34 cellular contexts compared by ENCODE assay signal in the genomic region with DNA sequence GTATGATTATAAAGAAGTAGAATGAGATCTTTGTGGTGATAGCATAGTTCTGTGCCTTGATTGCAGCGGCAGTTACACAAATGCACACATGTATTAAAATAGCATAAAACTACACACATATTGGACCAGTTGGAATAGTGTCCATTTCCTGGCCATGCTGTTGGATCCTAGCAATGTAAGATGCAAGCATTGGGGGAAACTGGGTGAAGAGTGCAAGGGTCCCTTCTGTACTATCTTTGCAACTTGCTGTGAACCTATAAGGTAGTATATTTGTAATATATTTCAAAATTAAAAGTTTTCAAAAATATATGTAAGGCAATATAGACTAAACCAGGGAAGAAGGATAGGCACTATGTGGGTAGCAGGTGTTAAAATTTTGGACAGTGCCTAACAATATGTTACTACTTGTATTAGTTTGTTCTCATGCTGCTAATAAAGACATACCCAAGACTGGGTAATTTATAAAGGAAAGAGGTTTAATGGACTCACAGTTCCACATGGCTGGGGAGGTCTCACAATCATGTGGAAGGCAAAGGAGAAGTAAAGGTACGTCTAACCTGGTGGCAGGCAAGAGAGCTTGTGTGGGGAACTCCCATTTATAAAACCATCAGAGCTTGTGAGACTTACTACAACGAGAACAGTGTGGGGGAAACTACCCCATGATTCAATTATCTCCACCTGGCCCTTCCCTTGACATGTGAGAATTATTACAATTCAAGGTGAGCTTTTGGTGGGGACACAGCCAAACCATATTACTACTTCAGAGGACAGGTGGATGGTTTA.
"Had no signal": no experiment of that assay in that cellular context is flagged by ENCODE, and none has a peak within 500 bp of the region (broad histone marks: within the 10 kb centered on the region; RNA-seq: fewer than 3 reads in every experiment).

No MANE protein-coding gene starts in this region.

- H3K27me3 ChIP-seq: adrenal gland, body of pancreas, esophagus muscularis mucosa, gastrocnemius medialis had no signal

- H3K36me3 Mint-ChIP-seq: activated CD4-positive, alpha-beta memory T cell treated with anti-CD3 and anti-CD28 coated beads for 36 hours; activated CD8-positive, alpha-beta memory T cell treated with anti-CD3 and anti-CD28 coated beads, Interleukin-2, amount 10 ng/mL, durations not matched to agents 7 days and 5 days; activated naive CD4-positive, alpha-beta T cell treated with anti-CD3 and anti-CD28 coated beads, Interleukin-2, amount 50 U/mL, for 24 hours; activated naive CD8-positive, alpha-beta T cell treated with anti-CD3 and anti-CD28 coated beads for 36 hours; WTC11 had no signal

- H3K9me3 Mint-ChIP-seq: activated naive CD4-positive, alpha-beta T cell treated with anti-CD3 and anti-CD28 coated beads, Interleukin-2, amount 50 U/mL, for 24 hours; activated T-helper 2 cell treated with anti-CD3 and anti-CD28 coated beads, Interferon-gamma antibody, Interleukin-2, Interleukin-4, amounts not matched to agents 10 μg/mL and 5 μg/mL and 100 μg/mL, durations not matched to agents 14 hours and 24 hours and 36 hours; effector memory CD8-positive, alpha-beta T cell had no signal

- H3K4me1 Mint-ChIP-seq: WTC11 had no signal

- H3K4me3 ChIP-seq: adrenal gland, body of pancreas, esophagus muscularis mucosa, gastrocnemius medialis had no signal

- H3K9me3 ChIP-seq: adrenal gland, body of pancreas, esophagus muscularis mucosa, gastrocnemius medialis had no signal

- H3K27me3 Mint-ChIP-seq: activated CD4-positive, alpha-beta memory T cell treated with anti-CD3 and anti-CD28 coated beads for 36 hours; activated naive CD4-positive, alpha-beta T cell treated with anti-CD3 and anti-CD28 coated beads, Interleukin-2, amount 50 U/mL, for 24 hours; activated naive CD8-positive, alpha-beta T cell treated with anti-CD3 and anti-CD28 coated beads for 36 hours; activated naive CD8-positive, alpha-beta T cell treated with anti-CD3 and anti-CD28 coated beads, Interleukin-2, amount 50 U/mL, for 24 hours; effector memory CD8-positive, alpha-beta T cell had no signal

- H3K4me3 Mint-ChIP-seq: activated CD4-positive, alpha-beta memory T cell treated with anti-CD3 and anti-CD28 coated beads for 36 hours; activated CD8-positive, alpha-beta memory T cell treated with anti-CD3 and anti-CD28 coated beads, Interleukin-2, amount 10 ng/mL, durations not matched to agents 7 days and 5 days; activated CD8-positive, alpha-beta T cell treated with anti-CD3 and anti-CD28 coated beads, Interleukin-2, amount 10 ng/mL, durations not matched to agents 7 days and 5 days; activated naive CD4-positive, alpha-beta T cell treated with anti-CD3 and anti-CD28 coated beads for 36 hours; activated naive CD4-positive, alpha-beta T cell treated with anti-CD3 and anti-CD28 coated beads, Interleukin-2, amount 50 U/mL, for 24 hours; activated naive CD8-positive, alpha-beta T cell treated with anti-CD3 and anti-CD28 coated beads for 36 hours; activated naive CD8-positive, alpha-beta T cell treated with anti-CD3 and anti-CD28 coated beads, Interleukin-2, amount 50 U/mL, for 24 hours; activated T-helper 1 cell treated with anti-CD3 and anti-CD28 coated beads, Interleukin-12 subunit alpha, Interleukin-12 subunit beta, Interleukin-2, Interleukin-4 antibody, amounts not matched to agents 30 ng/mL and 10 ng/mL and 1 ng/mL, durations not matched to agents 14 hours and 24 hours and 36 hours; effector memory CD8-positive, alpha-beta T cell; WTC11 had no signal

- H3K27ac ChIP-seq: adrenal gland, body of pancreas, esophagus muscularis mucosa, foreskin keratinocyte, gastrocnemius medialis, VCaP had no signal

- H3K4me1 ChIP-seq: adrenal gland, body of pancreas, esophagus muscularis mucosa, foreskin keratinocyte, gastrocnemius medialis had no signal

- H3K27ac Mint-ChIP-seq: activated CD4-positive, alpha-beta memory T cell treated with anti-CD3 and anti-CD28 coated beads for 36 hours; activated CD8-positive, alpha-beta memory T cell treated with anti-CD3 and anti-CD28 coated beads, Interleukin-2, amount 10 ng/mL, durations not matched to agents 7 days and 5 days; activated CD8-positive, alpha-beta T cell treated with anti-CD3 and anti-CD28 coated beads, Interleukin-2, amount 10 ng/mL, durations not matched to agents 7 days and 5 days; activated naive CD4-positive, alpha-beta T cell treated with anti-CD3 and anti-CD28 coated beads for 36 hours; activated naive CD4-positive, alpha-beta T cell treated with anti-CD3 and anti-CD28 coated beads, Interleukin-2, amount 50 U/mL, for 24 hours; activated naive CD8-positive, alpha-beta T cell treated with anti-CD3 and anti-CD28 coated beads for 36 hours; activated naive CD8-positive, alpha-beta T cell treated with anti-CD3 and anti-CD28 coated beads, Interleukin-2, amount 50 U/mL, for 24 hours; activated T-helper 1 cell treated with anti-CD3 and anti-CD28 coated beads, Interleukin-12 subunit alpha, Interleukin-12 subunit beta, Interleukin-2, Interleukin-4 antibody, amounts not matched to agents 30 ng/mL and 10 ng/mL and 1 ng/mL, durations not matched to agents 14 hours and 24 hours and 36 hours; activated T-helper 2 cell treated with anti-CD3 and anti-CD28 coated beads, Interferon-gamma antibody, Interleukin-2, Interleukin-4, amounts not matched to agents 10 μg/mL and 5 μg/mL and 100 μg/mL, durations not matched to agents 14 hours and 24 hours and 36 hours; effector memory CD8-positive, alpha-beta T cell; WTC11 had no signal

- ATAC-seq: activated CD4-positive, CD25-positive, alpha-beta regulatory T cell treated with anti-CD3 and anti-CD28 coated beads, Interleukin-2, amount 50 U/mL, for 24 hours; activated CD8-positive, alpha-beta memory T cell treated with anti-CD3 and anti-CD28 coated beads, Interleukin-2, amount 10 ng/mL, durations not matched to agents 7 days and 5 days; activated CD8-positive, alpha-beta T cell treated with anti-CD3 and anti-CD28 coated beads, Interleukin-2, amount 10 ng/mL, durations not matched to agents 7 days and 5 days; activated naive CD8-positive, alpha-beta T cell treated with anti-CD3 and anti-CD28 coated beads, Interleukin-2, amount 50 U/mL, for 24 hours; body of pancreas; effector memory CD8-positive, alpha-beta T cell; foreskin keratinocyte; gastrocnemius medialis; WTC11 had no signal

- H3K36me3 ChIP-seq: adrenal gland, esophagus muscularis mucosa, gastrocnemius medialis had no signal

- DNase-seq: activated CD4-positive, alpha-beta memory T cell treated with anti-CD3 and anti-CD28 coated beads for 36 hours; activated CD4-positive, alpha-beta T cell treated with anti-CD3 and anti-CD28 coated beads for 48 hours; activated CD4-positive, alpha-beta T cell treated with anti-CD3 and anti-CD28 coated beads, Interleukin-2, amount 50 U/mL, for 1 hour; activated CD8-positive, alpha-beta memory T cell treated with anti-CD3 and anti-CD28 coated beads, Interleukin-2, amount 10 ng/mL, durations not matched to agents 7 days and 5 days; activated CD8-positive, alpha-beta memory T cell treated with anti-CD3 and anti-CD28 coated beads, Interleukin-2, amount 50 U/mL, for 4 hours; activated CD8-positive, alpha-beta T cell treated with anti-CD3 and anti-CD28 coated beads, Interleukin-2, amount 10 ng/mL, durations not matched to agents 7 days and 5 days; activated effector memory CD4-positive, alpha-beta T cell treated with anti-CD3 and anti-CD28 coated beads, Interleukin-2, amount 50 U/mL, for 16 hours; activated naive CD4-positive, alpha-beta T cell treated with anti-CD3 and anti-CD28 coated beads for 36 hours; activated naive CD8-positive, alpha-beta T cell treated with anti-CD3 and anti-CD28 coated beads for 36 hours; activated naive CD8-positive, alpha-beta T cell treated with anti-CD3 and anti-CD28 coated beads, Interleukin-2, amount 50 U/mL, for 24 hours; activated T-cell treated with anti-CD3 and anti-CD28 coated beads, Interleukin-2, amount 50 U/mL, for 1 hour; activated T-cell treated with anti-CD3 and anti-CD28 coated beads, Interleukin-2, amount 50 U/mL, for 48 hours; adrenal gland; amygdala; aorta; body of pancreas; caudate nucleus; cortex of kidney; dermis blood vessel endothelial cell; effector CD4-positive, alpha-beta T cell; effector memory CD8-positive, alpha-beta T cell; erythroblast; foreskin keratinocyte; gastrocnemius medialis; glutamatergic neuron; T-helper 2 cell had no signal

- FAIRE-seq: colon had no signal
